ENCODE assay signal across 10 cellular contexts in genomic region chr1:226457307-226457712, GRCh38.
DNase-seq lines count a peak whose midpoint lies in the region; ATAC-seq and TF ChIP-seq lines count a peak whose summit lies in the region.
"Had no signal": no experiment of that assay in that cellular context is flagged by ENCODE, and none has a peak within 500 bp of the region (broad histone marks: within the 10 kb centered on the region; RNA-seq: fewer than 3 reads in every experiment).

No MANE protein-coding gene starts in this region.

- peak overlapping the region; percentile 59 for H3K27ac Mint-ChIP-seq in T-helper 2 cell treated with Interferon-gamma antibody and Interleukin-4, amounts not matched to agents 5 μg/mL and 100 μg/mL, for 36 hours

- peak; percentile 15 for DNase-seq in T-helper 2 cell treated with Interferon-gamma antibody and Interleukin-4, amounts not matched to agents 5 μg/mL and 100 μg/mL, for 36 hours (ENCODE audit: low spot score)
- peak; percentile 3 for DNase-seq in brain microvascular endothelial cell
- peak; percentile 4 to 7 for DNase-seq in stimulated activated CD4-positive, alpha-beta T cell treated with anti-CD3 and anti-CD28 coated beads, Interleukin-1b, Interleukin-23, amount 100 ng/mL, for 4 hours (ENCODE audit: low read depth in 2 of 2)
- no peak for DNase-seq in OCI-M1 (lab: John Stamatoyannopoulos, UW)
- DNase-seq in NCI-H2196 treated with DMSO at 0.1 percent for 48 hours (lab: John Stamatoyannopoulos, UW; ENCODE audit: unreplicated experiment) = no peak
- DNase-seq in GM13976 (ENCODE audit: low spot score) = no peak
- DNase-seq: amygdala, left ventricle myocardium inferior had no signal

- no peaks in the 10 kb centered on the region for H3K36me3 ChIP-seq in brain microvascular endothelial cell (replicated peaks)
- H3K36me3 ChIP-seq: left ventricle myocardium inferior had no signal

- no peak overlapping the region for H3K4me3 ChIP-seq in brain microvascular endothelial cell (ENCODE audit: low read depth, low read length)
- H3K4me3 ChIP-seq: left ventricle myocardium inferior had no signal

- peaks cover 11% of the 10 kb centered on the region for H3K4me1 Mint-ChIP-seq in T-helper 2 cell treated with Interferon-gamma antibody and Interleukin-4, amounts not matched to agents 5 μg/mL and 100 μg/mL, for 36 hours (ENCODE audit: low read depth)

- H3K4me3 Mint-ChIP-seq in T-helper 2 cell treated with Interferon-gamma antibody and Interleukin-4, amounts not matched to agents 5 μg/mL and 100 μg/mL, for 36 hours = peak overlapping the region; percentile 74

- H3K36me3 Mint-ChIP-seq in T-helper 2 cell treated with Interferon-gamma antibody and Interleukin-4, amounts not matched to agents 5 μg/mL and 100 μg/mL, for 36 hours (ENCODE audit: low read depth) = no peaks in the 10 kb centered on the region

- H3K27me3 Mint-ChIP-seq in T-helper 2 cell treated with Interferon-gamma antibody and Interleukin-4, amounts not matched to agents 5 μg/mL and 100 μg/mL, for 36 hours (ENCODE audit: low read depth) = peaks cover 9% of the 10 kb centered on the region

- H3K27me3 ChIP-seq in brain microvascular endothelial cell (replicated peaks) = no peaks in the 10 kb centered on the region

- H3K27ac ChIP-seq in brain microvascular endothelial cell = no peak overlapping the region
- H3K27ac ChIP-seq: left ventricle myocardium inferior had no signal

- no peak for ATAC-seq in GM18870 (IDR thresholded peaks at IDR 0.05; ENCODE audit: unreplicated experiment)

- TF ChIP-seq CTCF in GM12873 (IDR thresholded peaks at IDR 0.05; ENCODE audit: insufficient read depth, low read depth, low read length, missing control alignments) (peak; percentile 33), brain microvascular endothelial cell (IDR thresholded peaks at IDR 0.05; ENCODE audit: low read depth, low read length, missing control alignments) (peak; percentile 35), GM13976 (IDR thresholded peaks at IDR 0.05; ENCODE audit: borderline replicate concordance, control extremely low read depth, extremely low read depth, insufficient read depth, missing control alignments) (no peak)

- in situ Hi-C loops in brain microvascular endothelial cell (cut with HindIII; ENCODE audit: low pct_ligation_motif_present, low sequenced_read_pairs) = no loop called here
- in situ Hi-C loops in GM13976 (cut with MboI; ENCODE audit: low sequenced_read_pairs, unreplicated experiment) = no loop called here

- H3K9me3 Mint-ChIP-seq in T-helper 2 cell treated with Interferon-gamma antibody and Interleukin-4, amounts not matched to agents 5 μg/mL and 100 μg/mL, for 36 hours = peaks cover 4% of the 10 kb centered on the region

Comparison
In these comparisons a context has a peak if more than half of its experiments do, and no peak if none do; other contexts are left out.
1. DNase-seq: peak in T-helper 2 cell treated with Interferon-gamma antibody and Interleukin-4, amounts not matched to agents 5 μg/mL and 100 μg/mL, for 36 hours (single experiment), brain microvascular endothelial cell (single experiment) and stimulated activated CD4-positive, alpha-beta T cell treated with anti-CD3 and anti-CD28 coated beads, Interleukin-1b, Interleukin-23, amount 100 ng/mL, for 4 hours (2 of 2); none in OCI-M1 (single experiment), NCI-H2196 treated with DMSO at 0.1 percent for 48 hours (single experiment) and GM13976 (single experiment).